15 cellular contexts compared by ENCODE assay signal in the genomic region with DNA sequence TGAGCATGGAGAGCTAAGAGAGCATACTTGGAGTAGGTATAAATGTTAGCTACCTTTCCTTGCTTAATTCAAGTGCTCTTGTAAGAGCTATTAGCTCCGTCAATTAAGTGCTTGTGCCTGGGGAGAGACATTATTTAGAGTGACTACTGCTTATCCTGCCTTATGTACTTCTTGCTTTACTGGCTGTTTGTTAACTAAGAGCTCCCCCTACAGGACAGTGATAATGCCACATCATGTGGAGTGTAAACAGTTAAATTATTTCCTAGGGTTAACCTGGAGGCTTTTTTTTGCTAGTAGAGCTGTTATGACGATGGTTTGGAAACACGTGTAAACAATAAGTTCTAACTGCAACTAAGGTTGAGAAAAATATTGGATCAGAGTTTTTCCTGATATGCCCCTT. TPM values are rescaled to one million over a fixed set of nuclear protein-coding genes. Genes with fewer than 3 reads are reported as not detected.
DNase-seq lines count a peak whose midpoint lies in the region; ATAC-seq, FAIRE-seq and TF ChIP-seq lines count a peak whose summit lies in the region.
"Not testable (repeated sequence)": the region's sequence is repeated elsewhere in the genome, so short reads cannot be mapped to it uniquely, and the experiment has no call there.
"Had no signal": no experiment of that assay in that cellular context is flagged by ENCODE, and none has a peak within 500 bp of the region (broad histone marks: within the 10 kb centered on the region; RNA-seq: fewer than 3 reads in every experiment).

No MANE protein-coding gene starts in this region.

- not testable (repeated sequence) for H3K4me2 ChIP-seq in HCT116 (ENCODE audit: low read length); keratinocyte (ENCODE audit: control insufficient read depth, extremely low read depth, insufficient read depth, low read depth, low read length)

- intact Hi-C loops in HCT116 (cut with micrococcal nuclease): loop anchor here (5.0 kb wide), 1 partner anchor 214 kb away; no protein-coding TSS in a partner anchor

- peak; percentile 48 for TF ChIP-seq RAD21 in HCT116 (IDR thresholded peaks at IDR 0.05; ENCODE audit: low read depth)

- TF ChIP-seq POLR2A in HCT116 (IDR thresholded peaks at IDR 0.05; ENCODE audit: borderline replicate concordance, extremely low read depth, insufficient read depth, insufficient read length): not testable (repeated sequence)

- ATAC-seq in HCT116 (peak; percentile 78), WTC11 (peak; percentile 67)

- dilution Hi-C loops in keratinocyte (cut with MboI; ENCODE audit: extremely low pct_ligation_motif_present, low sequenced_read_pairs): not testable (repeated sequence)

- H3K9ac ChIP-seq in HCT116 (ENCODE audit: low read length); keratinocyte (ENCODE audit: control insufficient read depth, extremely low read depth, insufficient read depth, low read length): not testable (repeated sequence)

- H4K20me1 ChIP-seq in HCT116 (ENCODE audit: insufficient read depth); keratinocyte (ENCODE audit: control insufficient read depth, extremely low read depth, insufficient read depth, low read length): not testable (repeated sequence)

- not testable (repeated sequence) for H3K9me1 ChIP-seq in keratinocyte (ENCODE audit: control insufficient read depth, extremely low read depth, insufficient read depth, low read length)

- H3K27ac ChIP-seq in HCT116 (ENCODE audit: low read depth, low read length); keratinocyte (ENCODE audit: control insufficient read depth, insufficient read depth, low read length): not testable (repeated sequence)

- not testable (repeated sequence) for H3K4me3 ChIP-seq in AG09309 (ENCODE audit: control insufficient read depth, low read depth, low read length); HCT116 (replicated peaks in 1 of 2; ENCODE audit: low read depth in 1 of 2, low read length in 2 of 2); keratinocyte (ENCODE audit: control insufficient read depth in 2 of 3, extremely low read depth in 1 of 3, insufficient read depth in 2 of 3, low read depth in 1 of 3, low read length in 3 of 3)

- CTCF ChIA-PET in HCT116 (lab: Charles Lee): interaction anchor here (1.3 kb wide), 1 partner anchor 87 kb away, joined by 3 read pairs; no protein-coding TSS in a partner anchor
- CTCF ChIA-PET in WTC11 (lab: Charles Lee): interaction anchor here (0.6 to 1.0 kb wide), 4 partner anchors 22 to 344 kb away, joined by 3 read pairs; no protein-coding TSS in a partner anchor

- FAIRE-seq in G401.6 (lab: Jason Lieb, UNC) (peak; percentile 84), keratinocyte (lab: Jason Lieb, UNC) (peak; percentile 89)

- not testable (repeated sequence) for BruUV-seq in HCT116 (replicated peaks; lab: Mats Ljungman, UMichigan)

- not testable (repeated sequence) for H3K27me3 ChIP-seq in HCT116 (ENCODE audit: insufficient read depth, low read length); keratinocyte (ENCODE audit: control insufficient read depth, extremely low read depth, insufficient read depth, low read length)

- not testable (repeated sequence) for H3K9me3 ChIP-seq in HCT116 (ENCODE audit: control insufficient read depth in 1 of 2, insufficient read depth in 1 of 2, low read depth in 1 of 2, low read length in 2 of 2); keratinocyte (ENCODE audit: control insufficient read depth, low read depth, low read length)

- TF ChIP-seq CTCF in AG09309 (IDR thresholded peaks at IDR 0.05; ENCODE audit: control insufficient read depth, insufficient read depth, low read depth, low read length, missing control alignments): peak; percentile 11
- peak; percentile 17 to 51 (median 35); a peak in 3 of 6 replicates for TF ChIP-seq CTCF in HCT116 (IDR thresholded peaks at IDR 0.05 in 2 of 3, conservative IDR thresholded peaks at IDR 0.05 in 1 of 3; ENCODE audit: borderline replicate concordance in 1 of 3, insufficient read depth in 1 of 3, low read depth in 2 of 3, low read length in 2 of 3)
- peak; percentile 40 for TF ChIP-seq CTCF in WTC11 (IDR thresholded peaks at IDR 0.05)
- peak; percentile 66 for TF ChIP-seq CTCF in endothelial cell (IDR thresholded peaks at IDR 0.05; ENCODE audit: unreplicated experiment)
- peak in 2 of 3 experiments; percentile 9 to 18 for TF ChIP-seq CTCF in keratinocyte (optimal IDR thresholded peaks at IDR 0.05 in 1 of 3, IDR thresholded peaks at IDR 0.05 in 1 of 3, conservative IDR thresholded peaks at IDR 0.05 in 1 of 3; ENCODE audit: extremely low read depth in 1 of 3, insufficient read depth in 2 of 3, low read length in 3 of 3)
- TF ChIP-seq CTCF in osteocyte (IDR thresholded peaks at IDR 0.05): peak; percentile 33

- not testable (repeated sequence) for H3K9me2 ChIP-seq in HCT116 (ENCODE audit: insufficient read depth)

- not testable (repeated sequence) for H3K27ac Mint-ChIP-seq in WTC11; endothelial cell (ENCODE audit: unreplicated experiment); osteocyte (ENCODE audit: unreplicated experiment)

- not testable (repeated sequence) for H3K4me3 Mint-ChIP-seq in WTC11; endothelial cell (ENCODE audit: unreplicated experiment); osteocyte (ENCODE audit: unreplicated experiment)

- H3K36me3 ChIP-seq in HCT116 (ENCODE audit: control insufficient read depth in 1 of 2, insufficient read depth in 2 of 2, low read length in 2 of 2); keratinocyte (ENCODE audit: control insufficient read depth in 2 of 2, extremely low read depth in 1 of 2, insufficient read depth in 2 of 2, low read length in 2 of 2): not testable (repeated sequence)

- not testable (repeated sequence) for DNase-seq in AG09309 (ENCODE audit: low read depth); HCT116 (ENCODE audit: low read depth, low spot score); WTC11 (ENCODE audit: low spot score); endothelial cell (ENCODE audit: low spot score); keratinocyte (ENCODE audit: low read depth, low spot score); osteocyte (ENCODE audit: extremely low spot score, unreplicated experiment)
- DNase-seq in NCI-H2227 (lab: John Stamatoyannopoulos, UW; ENCODE audit: unreplicated experiment): peak; percentile 0

- not testable (repeated sequence) for H3K4me1 ChIP-seq in HCT116 (ENCODE audit: control insufficient read depth in 1 of 2, insufficient read depth in 2 of 2, low read length in 2 of 2); keratinocyte (ENCODE audit: control insufficient read depth, extremely low read depth, insufficient read depth, low read length)

- not testable (repeated sequence) for H3K36me3 Mint-ChIP-seq in WTC11; endothelial cell (ENCODE audit: low read depth, unreplicated experiment); osteocyte (ENCODE audit: unreplicated experiment)

- not testable (repeated sequence) for H3K9me3 Mint-ChIP-seq in WTC11; endothelial cell (ENCODE audit: unreplicated experiment); osteocyte (ENCODE audit: unreplicated experiment)

- H2AFZ ChIP-seq in HCT116 (ENCODE audit: low read depth, low read length, poor library complexity, severe bottlenecking); keratinocyte (ENCODE audit: control insufficient read depth, low read length): not testable (repeated sequence)

- H3K27me3 Mint-ChIP-seq in WTC11 (ENCODE audit: low read depth); endothelial cell (ENCODE audit: unreplicated experiment); osteocyte (ENCODE audit: unreplicated experiment): not testable (repeated sequence)

- H3K4me1 Mint-ChIP-seq in WTC11; endothelial cell (ENCODE audit: unreplicated experiment); osteocyte (ENCODE audit: unreplicated experiment): not testable (repeated sequence)

- not testable (repeated sequence) for H3K79me2 ChIP-seq in HCT116 (ENCODE audit: insufficient read depth, low read length); keratinocyte (ENCODE audit: control insufficient read depth, insufficient read depth, low read length)

- RAD21 ChIA-PET in HCT116 (lab: Charles Lee; ENCODE audit: low non-redundant PET in 1 of 2, low total read pairs in 2 of 2, uncharacterized antibody in 2 of 2, unreplicated experiment in 2 of 2): not testable (repeated sequence)

- POLR2A ChIA-PET in HCT116 (lab: Charles Lee); WTC11 (lab: Charles Lee): not testable (repeated sequence)

TF ChIP-seq in WTC11, 78 proteins besides CTCF, POLR2A, EP300 and RAD21:
- 0 out of 2 replicates have a peak, but pooled peaks have one; percentile 50 for TF ChIP-seq GTF2I (CRISPR knock-in tag; conservative IDR thresholded peaks at IDR 0.05)

RNA-seq across cellular contexts. Expression of gene CYP4Z1, which starts 24.4 kb away (rescaled TPM):
- total RNA-seq in HCT116 (2021; ENCODE audit: unreplicated experiment) (not detected), WTC11 (2021) (not detected in 3 replicates), endothelial cell (ENCODE audit: unreplicated experiment) (not detected), osteocyte (not detected in 2 replicates)
- polyA plus RNA-seq in HCT116 (2012): not detected in 2 replicates
- polyA plus RNA-seq in keratinocyte: not detected in 3 replicates
- polyA plus RNA-seq in keratinocyte (2011; ENCODE audit: low read depth): not detected
- polyA plus RNA-seq in keratinocyte (2011; cell fraction: cytosol; rRNA removed): not detected in 2 replicates
- not detected in 2 replicates for polyA plus RNA-seq in keratinocyte (2011; cell fraction: nucleus; rRNA removed)
- polyA plus RNA-seq in keratinocyte (2012; ENCODE audit: low replicate concordance): not detected in 2 replicates
- not detected in 3 replicates for polyA minus RNA-seq in keratinocyte
- polyA minus RNA-seq in keratinocyte (2011; cell fraction: cytosol; rRNA and poly(A)+ RNA removed): not detected
- not detected in 2 replicates for polyA minus RNA-seq in keratinocyte (2011; cell fraction: nucleus; rRNA and poly(A)+ RNA removed)
- total RNA-seq: activated B cell treated with CpG ODN at 0.5 μM for 24 hours; activated T-helper 1 cell treated with anti-CD3 and anti-CD28 coated beads, Interleukin-12 subunit alpha, Interleukin-12 subunit beta, Interleukin-2, Interleukin-4 antibody, amounts not matched to agents 30 ng/mL and 10 ng/mL and 1 ng/mL, durations not matched to agents 14 hours and 24 hours and 36 hours; CD4-positive, CD25-positive, alpha-beta regulatory T cell; M059J; naive thymus-derived CD4-positive, alpha-beta T cell had no signal
- polyA plus RNA-seq: CD4-positive, CD25-positive, alpha-beta regulatory T cell; naive thymus-derived CD4-positive, alpha-beta T cell had no signal

RNA-seq across cellular contexts. Expression of gene CYP4A22, which starts 45.8 kb away (rescaled TPM):
- total RNA-seq in HCT116 (2021; ENCODE audit: unreplicated experiment) (not detected), WTC11 (2021) (not detected in 3 replicates), endothelial cell (ENCODE audit: unreplicated experiment) (not detected), osteocyte (not detected in 2 replicates)
- not detected in 2 replicates for polyA plus RNA-seq in HCT116 (2012)
- polyA plus RNA-seq in keratinocyte: not detected in 3 replicates
- polyA plus RNA-seq in keratinocyte (2011; ENCODE audit: low read depth): not detected
- polyA plus RNA-seq in keratinocyte (2011; cell fraction: cytosol; rRNA removed): not detected in 2 replicates
- not detected in 2 replicates for polyA plus RNA-seq in keratinocyte (2011; cell fraction: nucleus; rRNA removed)
- polyA plus RNA-seq in keratinocyte (2012; ENCODE audit: low replicate concordance): 0.08 TPM in 1 of 2 replicates, not detected in the other
- not detected in 3 replicates for polyA minus RNA-seq in keratinocyte
- polyA minus RNA-seq in keratinocyte (2011; cell fraction: cytosol; rRNA and poly(A)+ RNA removed): not detected
- polyA minus RNA-seq in keratinocyte (2011; cell fraction: nucleus; rRNA and poly(A)+ RNA removed): not detected in 2 replicates
- total RNA-seq: activated B cell treated with CpG ODN at 0.5 μM for 24 hours; activated T-helper 1 cell treated with anti-CD3 and anti-CD28 coated beads, Interleukin-12 subunit alpha, Interleukin-12 subunit beta, Interleukin-2, Interleukin-4 antibody, amounts not matched to agents 30 ng/mL and 10 ng/mL and 1 ng/mL, durations not matched to agents 14 hours and 24 hours and 36 hours; CD4-positive, CD25-positive, alpha-beta regulatory T cell; left colon; M059J; naive thymus-derived CD4-positive, alpha-beta T cell; vagina had no signal
- polyA plus RNA-seq: CD4-positive, CD25-positive, alpha-beta regulatory T cell; naive thymus-derived CD4-positive, alpha-beta T cell had no signal

Comparison
In these comparisons a context has a peak if more than half of its experiments do, and no peak if none do; other contexts are left out.
1. CTCF ChIP-seq: peak in every context shown above with its lines; median percentile 66 in endothelial cell; 40 in WTC11; 35 in HCT116; 33 in osteocyte; 14 in keratinocyte; 11 in AG09309.